9 cellular contexts compared by ENCODE assay signal in genomic region chr16:31009894-31010293, GRCh38. TPM values are rescaled to one million over a fixed set of nuclear protein-coding genes. Genes with fewer than 3 reads are reported as not detected.
DNase-seq lines count a peak whose midpoint lies in the region; ATAC-seq, FAIRE-seq and TF ChIP-seq lines count a peak whose summit lies in the region.
"Had no signal": no experiment of that assay in that cellular context is flagged by ENCODE, and none has a peak within 500 bp of the region (broad histone marks: within the 10 kb centered on the region; RNA-seq: fewer than 3 reads in every experiment).

No MANE protein-coding gene starts in this region.

- DNase-seq in A549 (ENCODE audit: low read depth in 1 of 2, low spot score in 1 of 2) (no peak), ELR (ENCODE audit: low read depth) (peak; percentile 48), omental fat pad (ENCODE audit: low spot score) (no peak), lower lobe of right lung (no peak), Calu3 (no peak)
- DNase-seq: NCI-H774 had no signal

- ATAC-seq in A549 (no peak), omental fat pad (ENCODE audit: low FRiP score) (no peak), lower lobe of right lung (no peak), HG03432 (IDR thresholded peaks at IDR 0.05; ENCODE audit: unreplicated experiment) (no peak)

- no TSS peak for BruUV-seq in Calu3 (replicated peaks; lab: Mats Ljungman, UMichigan)

- H3K9me3 Mint-ChIP-seq in activated naive CD8-positive, alpha-beta T cell (ENCODE audit: low read depth), result no peaks in the 10 kb centered on the region
- H3K9me3 Mint-ChIP-seq in Calu3 (ENCODE audit: low read depth, unreplicated experiment), result no peaks in the 10 kb centered on the region

- no peaks in the 10 kb centered on the region for H3K9me3 ChIP-seq in A549
- H3K9me3 ChIP-seq in iPS-18a (ENCODE audit: control insufficient read depth, low read depth, low read length), result no peaks in the 10 kb centered on the region
- no peaks in the 10 kb centered on the region for H3K9me3 ChIP-seq in lower lobe of right lung

- H3K9ac ChIP-seq in iPS-18a (ENCODE audit: low read length), result no peak overlapping the region

- TF ChIP-seq RAD21 in A549 (conservative IDR thresholded peaks at IDR 0.05 in 1 of 2, IDR thresholded peaks at IDR 0.05 in 1 of 2), result no peak

- H3K27me3 ChIP-seq in iPS-18a (ENCODE audit: control insufficient read depth, insufficient read depth, low read length) (no peaks in the 10 kb centered on the region), lower lobe of right lung (ENCODE audit: low read depth) (peaks cover 54% of the 10 kb centered on the region)

- H3K27ac Mint-ChIP-seq in activated naive CD8-positive, alpha-beta T cell, result no peak overlapping the region
- no peak overlapping the region for H3K27ac Mint-ChIP-seq in Calu3 (ENCODE audit: unreplicated experiment)

- H3K4me3 Mint-ChIP-seq in activated naive CD8-positive, alpha-beta T cell, result peak overlapping the region; percentile 76
- no peak overlapping the region for H3K4me3 Mint-ChIP-seq in Calu3 (ENCODE audit: low read depth, unreplicated experiment)

- no peak for TF ChIP-seq EP300 in A549 (IDR thresholded peaks at IDR 0.05)

- POLR2A ChIA-PET in A549 (lab: Yijun Ruan, JAX), result no interaction called here

- WGBS in A549 (ENCODE audit: missing lambda C conversion rate), result 82% methylated on average over 10 of the region's 11 CpGs

- no peaks in the 10 kb centered on the region for H3K36me3 Mint-ChIP-seq in activated naive CD8-positive, alpha-beta T cell
- peaks cover 4% of the 10 kb centered on the region for H3K36me3 Mint-ChIP-seq in Calu3 (ENCODE audit: insufficient read depth, unreplicated experiment)

- H3K4me3 ChIP-seq in A549 (no peak overlapping the region), iPS-18a (ENCODE audit: low read length) (peak overlapping the region; percentile 52), lower lobe of right lung (no peak overlapping the region)

- CTCF ChIA-PET in A549 (lab: Yijun Ruan, JAX), result no interaction called here
- CTCF ChIA-PET in Calu3 (lab: Charles Lee), result interaction anchor here (0.6 kb wide), 1 partner anchor 44 kb away, joined by 4 read pairs; no protein-coding TSS in a partner anchor

- intact Hi-C loops in lower lobe of right lung (cut with DNase I), result no loop called here
- intact Hi-C loops in Calu3 (cut with micrococcal nuclease; ENCODE audit: unreplicated experiment), result no loop called here

- H3K4me1 Mint-ChIP-seq in activated naive CD8-positive, alpha-beta T cell (ENCODE audit: low read depth), result peaks cover 12% of the 10 kb centered on the region
- peaks cover 13% of the 10 kb centered on the region for H3K4me1 Mint-ChIP-seq in Calu3 (ENCODE audit: low read depth, unreplicated experiment)

- TF ChIP-seq CTCF in A549 (IDR thresholded peaks at IDR 0.05) (no peak), omental fat pad (IDR thresholded peaks at IDR 0.05) (no peak), lower lobe of right lung (IDR thresholded peaks at IDR 0.05) (no peak), Calu3 (IDR thresholded peaks at IDR 0.05; ENCODE audit: unreplicated experiment) (no peak)

- peaks cover 5% of the 10 kb centered on the region; the same call in 1 of the 3 replicates for H3K4me1 ChIP-seq in A549
- no peaks in the 10 kb centered on the region for H3K4me1 ChIP-seq in iPS-18a (ENCODE audit: control insufficient read depth, low read depth, low read length)
- H3K4me1 ChIP-seq in lower lobe of right lung, result no peaks in the 10 kb centered on the region

- H3K27ac ChIP-seq in A549, result peak overlapping the region in 1 of 2 experiments; percentile 77; a peak in 2 of 6 replicates
- H3K27ac ChIP-seq in iPS-18a (ENCODE audit: low read length), result no peak overlapping the region
- no peak overlapping the region for H3K27ac ChIP-seq in lower lobe of right lung

- peak overlapping the region; percentile 47; the same call in 2 of the 3 replicates for H3K4me2 ChIP-seq in A549

- TF ChIP-seq POLR2A in A549 (IDR thresholded peaks at IDR 0.05; ENCODE audit: low read length), result no peak

- FAIRE-seq in A549 (lab: Jason Lieb, UNC), result no peak

- H3K36me3 ChIP-seq in iPS-18a (ENCODE audit: control insufficient read depth, low read depth, low read length), result no peaks in the 10 kb centered on the region
- no peaks in the 10 kb centered on the region for H3K36me3 ChIP-seq in lower lobe of right lung

- peaks cover 1% of the 10 kb centered on the region for H3K27me3 Mint-ChIP-seq in activated naive CD8-positive, alpha-beta T cell
- H3K27me3 Mint-ChIP-seq in Calu3 (ENCODE audit: unreplicated experiment), result peaks cover 92% of the 10 kb centered on the region

TF ChIP-seq in A549, 52 proteins besides CTCF, POLR2A, EP300 and RAD21:
- TF ChIP-seq HMGXB4 (CRISPR knock-in tag; IDR thresholded peaks at IDR 0.05; ENCODE audit: borderline replicate concordance) (no peak), ZC3H11A (IDR thresholded peaks at IDR 0.05) (no peak), ESRRA (IDR thresholded peaks at IDR 0.05; ENCODE audit: borderline replicate concordance, low read length) (no peak), ZFP36 (IDR thresholded peaks at IDR 0.05; ENCODE audit: borderline replicate concordance, partially characterized antibody) (no peak), KDM1A (IDR thresholded peaks at IDR 0.05; ENCODE audit: low read depth) (no peak), CBX8 (IDR thresholded peaks at IDR 0.05) (no peak)

RNA-seq across cellular contexts. Expression of gene STX1B, which starts 0.5 kb away (rescaled TPM):
- polyA plus RNA-seq in A549 (2011; rRNA removed) (2.6 and 2.7 TPM in 2 replicates), A549 (2017; fragmentation: RNase III; extraction: RNeasy Plus Mini Kit Qiagen cat#74134 plus additional on column Dnase treatment) (2.4 to 4.4 TPM (median 2.8 TPM) in 3 replicates)
- 2.4 and 2.5 TPM in 2 replicates for polyA plus RNA-seq in A549 (2012; cell fraction: cytosol; rRNA removed)
- polyA plus RNA-seq in A549 (2012; cell fraction: nucleus; rRNA removed), result 14.1 and 14.8 TPM in 2 replicates
- polyA minus RNA-seq in A549 (2011; rRNA and poly(A)+ RNA removed), result 7.2 and 9.9 TPM in 2 replicates
- total RNA-seq in omental fat pad (1 to 10 TPM in 2 of 4 donors, under 1 TPM in 2; 0.47 to 1.9 (median 1.0) TPM), lower lobe of right lung (0.32 TPM), Calu3 (2022) (0.61 and 1.3 TPM in 2 replicates)

RNA-seq across cellular contexts. Expression of gene STX4, which starts 23.5 kb away (rescaled TPM):
- polyA plus RNA-seq in A549 (2011; rRNA removed) (37.0 and 39.7 TPM in 2 replicates), A549 (2017; fragmentation: RNase III; extraction: RNeasy Plus Mini Kit Qiagen cat#74134 plus additional on column Dnase treatment) (67.9 to 79.5 TPM (median 73.9 TPM) in 3 replicates)
- polyA plus RNA-seq in A549 (2012; cell fraction: cytosol; rRNA removed), result 63.0 and 72.1 TPM in 2 replicates
- 118 and 119 TPM in 2 replicates for polyA plus RNA-seq in A549 (2012; cell fraction: nucleus; rRNA removed)
- 33.6 and 34.8 TPM in 2 replicates for polyA minus RNA-seq in A549 (2011; rRNA and poly(A)+ RNA removed)
- total RNA-seq in omental fat pad (10 to 100 TPM; 40.9 to 93.7 (median 66.8) TPM), lower lobe of right lung (86.1 TPM), Calu3 (2022) (100 and 104 TPM in 2 replicates)

RNA-seq across cellular contexts. Expression of gene HSD3B7, which starts 24.9 kb away (rescaled TPM):
- polyA plus RNA-seq in A549 (2011; rRNA removed) (10.5 and 15.2 TPM in 2 replicates), A549 (2017; fragmentation: RNase III; extraction: RNeasy Plus Mini Kit Qiagen cat#74134 plus additional on column Dnase treatment) (17.3 to 20.1 TPM (median 19.7 TPM) in 3 replicates)
- polyA plus RNA-seq in A549 (2012; cell fraction: cytosol; rRNA removed), result 11.1 and 16.1 TPM in 2 replicates
- 24.6 and 27.6 TPM in 2 replicates for polyA plus RNA-seq in A549 (2012; cell fraction: nucleus; rRNA removed)
- polyA minus RNA-seq in A549 (2011; rRNA and poly(A)+ RNA removed), result 11.4 and 13.6 TPM in 2 replicates
- total RNA-seq in omental fat pad (10 to 100 TPM; 23.2 to 45.3 (median 33.0) TPM), lower lobe of right lung (23.6 TPM), Calu3 (2022) (25.3 and 29.2 TPM in 2 replicates)

RNA-seq across cellular contexts. Expression of gene SETD1A, which starts 52.3 kb away (rescaled TPM):
- polyA plus RNA-seq in A549 (2011; rRNA removed), result 2.0 and 3.8 TPM in 2 replicates
- polyA plus RNA-seq in A549 (2012; cell fraction: cytosol; rRNA removed), result 8.7 and 11.2 TPM in 2 replicates
- 30.5 and 31.9 TPM in 2 replicates for polyA plus RNA-seq in A549 (2012; cell fraction: nucleus; rRNA removed)
- polyA plus RNA-seq in A549 (2017; fragmentation: RNase III; extraction: RNeasy Plus Mini Kit Qiagen cat#74134 plus additional on column Dnase treatment), result 15.7 to 22.6 TPM (median 21.2 TPM) in 3 replicates
- 3.9 and 7.0 TPM in 2 replicates for polyA minus RNA-seq in A549 (2011; rRNA and poly(A)+ RNA removed)
- 10 to 100 TPM in 2 of 4 donors, 1 to 10 TPM in 2; 5.3 to 13.6 (median 9.2) TPM for total RNA-seq in omental fat pad
- total RNA-seq in lower lobe of right lung, result 15.0 TPM
- 28.8 and 30.5 TPM in 2 replicates for total RNA-seq in Calu3 (2022)
